ENCODE assay signal across 8 cellular contexts in genomic region chr17:19378416-19379293, GRCh38. TPM values are rescaled to one million over a fixed set of nuclear protein-coding genes. Genes with fewer than 3 reads are reported as not detected.
DNase-seq lines count a peak whose midpoint lies in the region; ATAC-seq and TF ChIP-seq lines count a peak whose summit lies in the region.

Gene MAPK7 (plus strand): TSS chr17:19378498. CDS start chr17:19378901, 403 bp downstream.

- H3K36me3 ChIP-seq in DOHH2 (ENCODE audit: control insufficient read depth, low read length) (peaks cover 30% of the 10 kb centered on the region), neutrophil (peaks cover 44% of the 10 kb centered on the region)

- H3K27me3 Mint-ChIP-seq in T-helper 17 cell, result no peaks in the 10 kb centered on the region

- peaks cover 11% of the 10 kb centered on the region for H3F3A ChIP-seq in DOHH2 (ENCODE audit: control insufficient read depth, insufficient read depth)

- H3K9me3 ChIP-seq in DOHH2 (ENCODE audit: control insufficient read depth, insufficient read depth, low read length), result no peaks in the 10 kb centered on the region
- no peaks in the 10 kb centered on the region for H3K9me3 ChIP-seq in T-helper 17 cell (ENCODE audit: control insufficient read depth, low read length, poor library complexity, severe bottlenecking)
- no peaks in the 10 kb centered on the region for H3K9me3 ChIP-seq in neutrophil

- DNase-seq in T-helper 17 cell, result no peak
- DNase-seq in fibroblast of villous mesenchyme (ENCODE audit: low read depth), result no peak
- no peak for DNase-seq in NCI-H1417 (lab: John Stamatoyannopoulos, UW)
- DNase-seq in activated CD4-positive, alpha-beta T cell treated with anti-CD3 and anti-CD28 coated beads for 1 hour, result no peak
- no peak for DNase-seq in NCI-H526 treated with DMSO at 0.1 percent for 48 hours (lab: John Stamatoyannopoulos, UW)

- no peaks in the 10 kb centered on the region for H3K27me3 ChIP-seq in DOHH2 (ENCODE audit: control insufficient read depth, low read length)
- no peaks in the 10 kb centered on the region for H3K27me3 ChIP-seq in neutrophil

- H3K9me2 ChIP-seq in DOHH2 (replicated peaks; ENCODE audit: control insufficient read depth, low read length), result no peaks in the 10 kb centered on the region

- peak within 1 kb of the TSS; percentile 99 for H3K4me3 Mint-ChIP-seq in T-helper 17 cell

- peak within 1 kb of the TSS; percentile 97 for H3K27ac Mint-ChIP-seq in T-helper 17 cell

- H3K27ac ChIP-seq in DOHH2 (ENCODE audit: low read depth, low read length) (peak within 1 kb of the TSS; percentile 71), neutrophil (peak within 1 kb of the TSS; percentile 93)

- no peaks in the 10 kb centered on the region for H4K20me1 ChIP-seq in DOHH2 (ENCODE audit: control insufficient read depth, insufficient read depth, low read depth, low read length)

- ATAC-seq in HG02571 (IDR thresholded peaks at IDR 0.05; ENCODE audit: unreplicated experiment), result peak; percentile 4
- ATAC-seq in T-helper 17 cell, result peak; percentile 6

- peak within 1 kb of the TSS; percentile 84 for H3K4me2 ChIP-seq in DOHH2 (ENCODE audit: low read length)

- H3K79me2 ChIP-seq in DOHH2 (ENCODE audit: control insufficient read depth, low read length), result peaks cover 14% of the 10 kb centered on the region

- peak within 1 kb of the TSS; percentile 88 for H3K4me3 ChIP-seq in DOHH2 (ENCODE audit: low read length)
- peak within 1 kb of the TSS; percentile 71 for H3K4me3 ChIP-seq in fibroblast of villous mesenchyme (ENCODE audit: low read depth, low read length)
- H3K4me3 ChIP-seq in neutrophil (ENCODE audit: low read depth in 1 of 2, low read length in 1 of 2), result peak within 1 kb of the TSS; percentile 79 to 90

- peaks cover 5% of the 10 kb centered on the region for H3K36me3 Mint-ChIP-seq in T-helper 17 cell (ENCODE audit: low read depth)

- peaks cover 9% of the 10 kb centered on the region for H3K4me1 ChIP-seq in DOHH2 (ENCODE audit: control insufficient read depth, low read length)
- peaks cover 22% of the 10 kb centered on the region in 2 experiments for H3K4me1 ChIP-seq in neutrophil (ENCODE audit: control insufficient read depth in 1 of 2, insufficient read depth in 1 of 2, low read depth in 1 of 2, low read length in 1 of 2)

- H3K4me1 Mint-ChIP-seq in T-helper 17 cell, result peaks cover 19% of the 10 kb centered on the region

- no peak for TF ChIP-seq CTCF in DOHH2 (IDR thresholded peaks at IDR 0.05; ENCODE audit: low read depth, low read length, poor library complexity, severe bottlenecking)
- no peak for TF ChIP-seq CTCF in fibroblast of villous mesenchyme (IDR thresholded peaks at IDR 0.05; ENCODE audit: insufficient read depth, low read depth, low read length)
- no peak for TF ChIP-seq CTCF in neutrophil (IDR thresholded peaks at IDR 0.05)

RNA-seq across cellular contexts. Expression of gene MAPK7, which starts in this region (rescaled TPM):
- total RNA-seq in T-helper 17 cell, result 10 to 100 TPM; 16.7 to 20.3 TPM
- total RNA-seq in fibroblast of villous mesenchyme, result 14.7 and 24.2 TPM in 2 replicates
